ENCODE assay signal across 21 cellular contexts in the genomic region with DNA sequence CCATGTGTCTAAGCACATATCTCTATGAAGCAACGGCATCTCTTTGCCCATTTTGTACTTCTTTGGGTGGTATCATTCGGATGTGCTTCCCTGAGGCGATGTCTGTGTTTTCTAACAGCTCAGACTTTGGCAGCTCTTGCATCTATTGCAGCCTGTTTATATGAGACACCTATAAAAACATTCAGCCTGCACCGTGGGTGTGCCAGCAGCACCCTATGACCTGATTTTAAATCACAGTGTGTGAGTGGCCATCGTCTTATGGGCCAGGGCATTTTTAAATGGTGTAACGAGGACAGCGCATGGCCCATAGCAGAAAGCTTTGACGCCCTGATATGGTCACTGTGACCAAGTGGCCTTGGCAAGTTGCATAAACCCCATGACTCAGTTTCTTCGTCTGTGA. TPM values are rescaled to one million over a fixed set of nuclear protein-coding genes. Genes with fewer than 3 reads are reported as not detected.
DNase-seq lines count a peak whose midpoint lies in the region; ATAC-seq, FAIRE-seq and TF ChIP-seq lines count a peak whose summit lies in the region.
"Had no signal": no experiment of that assay in that cellular context is flagged by ENCODE, and none has a peak within 500 bp of the region (broad histone marks: within the 10 kb centered on the region; RNA-seq: fewer than 3 reads in every experiment).

No MANE protein-coding gene starts in this region.

- H3K14ac ChIP-seq in trophoblast cell (ENCODE audit: low read length): no peak overlapping the region

- H2AFZ ChIP-seq in HepG2 (ENCODE audit: low read length) (no peak overlapping the region), trophoblast cell (ENCODE audit: insufficient read depth, low read length, poor library complexity) (no peak overlapping the region)

- TF ChIP-seq RAD21 in liver (IDR thresholded peaks at IDR 0.05): no peak
- TF ChIP-seq RAD21 in HepG2 (CRISPR knock-in tag; IDR thresholded peaks at IDR 0.05): no peak

- H4K91ac ChIP-seq in trophoblast cell (ENCODE audit: low read depth, low read length): no peak overlapping the region

- no peak overlapping the region for H2BK12ac ChIP-seq in trophoblast cell (ENCODE audit: low read length)

- in situ Hi-C loops in HepG2 (cut with HindIII; ENCODE audit: extremely low pct_ligation_motif_present, low pct_unique_long_range_greater_than_20kb): no loop called here

- no peak for ATAC-seq in HepG2
- no peak for ATAC-seq in stimulated activated memory B cell treated with anti-CD40 and anti-IgM and Interleukin-4, amounts not matched to agents 10 μg/mL and 1 μg/mL and 100 μg/mL, for 72 hours

- peak overlapping the region; percentile 72 for H3K27ac Mint-ChIP-seq in osteocyte (ENCODE audit: unreplicated experiment)
- H3K27ac Mint-ChIP-seq in stimulated activated memory B cell treated with anti-CD40 and anti-IgM and Interleukin-4, amounts not matched to agents 10 μg/mL and 1 μg/mL and 100 μg/mL, for 72 hours: no peak overlapping the region
- H3K27ac Mint-ChIP-seq: activated naive CD8-positive, alpha-beta T cell treated with anti-CD3 and anti-CD28 coated beads for 36 hours had no signal

- peaks cover 18% of the 10 kb centered on the region for H3K36me3 Mint-ChIP-seq in osteocyte (ENCODE audit: unreplicated experiment)
- no peaks in the 10 kb centered on the region for H3K36me3 Mint-ChIP-seq in stimulated activated memory B cell treated with anti-CD40 and anti-IgM and Interleukin-4, amounts not matched to agents 10 μg/mL and 1 μg/mL and 100 μg/mL, for 72 hours

- H3K4me3 Mint-ChIP-seq in osteocyte (ENCODE audit: unreplicated experiment): no peak overlapping the region
- no peak overlapping the region for H3K4me3 Mint-ChIP-seq in stimulated activated memory B cell treated with anti-CD40 and anti-IgM and Interleukin-4, amounts not matched to agents 10 μg/mL and 1 μg/mL and 100 μg/mL, for 72 hours
- H3K4me3 Mint-ChIP-seq: activated naive CD8-positive, alpha-beta T cell treated with anti-CD3 and anti-CD28 coated beads for 36 hours had no signal

- intact Hi-C loops in HepG2 (cut with micrococcal nuclease; ENCODE audit: unreplicated experiment): no loop called here

- no peak overlapping the region for H3K23ac ChIP-seq in trophoblast cell (ENCODE audit: low read length)

- H2AK5ac ChIP-seq in trophoblast cell (ENCODE audit: low read length): no peak overlapping the region

- H3K9ac ChIP-seq in liver (ENCODE audit: low read depth in 1 of 2, low read length in 2 of 2) (no peak overlapping the region), HepG2 (ENCODE audit: insufficient read depth, low read depth, low read length) (no peak overlapping the region), trophoblast cell (ENCODE audit: low read length) (no peak overlapping the region)

- no peak overlapping the region for H2BK5ac ChIP-seq in trophoblast cell (ENCODE audit: low read depth, low read length, poor library complexity)

- no peak overlapping the region for H3K4me3 ChIP-seq in liver (ENCODE audit: low read depth in 1 of 3, low read length in 3 of 3)
- H3K4me3 ChIP-seq in HepG2 (replicated peaks in 1 of 3; ENCODE audit: insufficient read depth in 1 of 3, low read depth in 2 of 3, low read length in 3 of 3): no peak overlapping the region
- H3K4me3 ChIP-seq in trophoblast cell (ENCODE audit: low read depth, low read length): no peak overlapping the region

- no peak overlapping the region for H3K18ac ChIP-seq in trophoblast cell (ENCODE audit: low read length)

- H3K79me2 ChIP-seq in HepG2 (ENCODE audit: insufficient read depth, low read length) (peaks cover 90% of the 10 kb centered on the region), trophoblast cell (ENCODE audit: control insufficient read depth, insufficient read depth, low read length, poor library complexity) (no peaks in the 10 kb centered on the region)

- H3K9me3 Mint-ChIP-seq in osteocyte (ENCODE audit: unreplicated experiment): peaks cover 10% of the 10 kb centered on the region
- peaks cover 4% of the 10 kb centered on the region for H3K9me3 Mint-ChIP-seq in stimulated activated memory B cell treated with anti-CD40 and anti-IgM and Interleukin-4, amounts not matched to agents 10 μg/mL and 1 μg/mL and 100 μg/mL, for 72 hours

- H3K4me1 ChIP-seq in liver (ENCODE audit: control insufficient read depth in 4 of 4, insufficient read depth in 4 of 4, low read length in 3 of 4) (peaks cover 0 to 30% (median 25%) of the 10 kb centered on the region in 4 donors), HepG2 (ENCODE audit: insufficient read depth, low read length) (peaks cover 17% of the 10 kb centered on the region), trophoblast cell (ENCODE audit: control insufficient read depth in 1 of 2, insufficient read depth in 2 of 2, low read length in 2 of 2) (no peaks in the 10 kb centered on the region)

- peaks cover 27% of the 10 kb centered on the region for H4K20me1 ChIP-seq in HepG2 (ENCODE audit: insufficient read depth, low read length)

- CTCF ChIA-PET in HepG2 (lab: Yijun Ruan, JAX; ENCODE audit: low intra/inter-chr PET ratio, low total read pairs): no interaction called here

- H4K12ac ChIP-seq in trophoblast cell (ENCODE audit: low read depth, low read length): no peak overlapping the region

- no peak overlapping the region for H3K4ac ChIP-seq in trophoblast cell (ENCODE audit: low read depth, low read length)

- H3K27me3 Mint-ChIP-seq in osteocyte (ENCODE audit: unreplicated experiment): no peaks in the 10 kb centered on the region
- peaks cover 45% of the 10 kb centered on the region for H3K27me3 Mint-ChIP-seq in stimulated activated memory B cell treated with anti-CD40 and anti-IgM and Interleukin-4, amounts not matched to agents 10 μg/mL and 1 μg/mL and 100 μg/mL, for 72 hours

- no TSS peak for BruUV-seq in HepG2 (replicated peaks; lab: Mats Ljungman, UMichigan)

- TF ChIP-seq EP300 in HepG2 (IDR thresholded peaks at IDR 0.05; ENCODE audit: low read depth in 2 of 2, low read length in 2 of 2): no peak
- no peak for TF ChIP-seq EP300 in HepG2 (CRISPR knock-in tag; IDR thresholded peaks at IDR 0.05; ENCODE audit: borderline replicate concordance)

- H3K27me3 ChIP-seq in liver (ENCODE audit: control insufficient read depth in 4 of 4, insufficient read depth in 4 of 4, low read length in 3 of 4) (no peaks in the 10 kb centered on the region), HepG2 (ENCODE audit: control insufficient read depth in 1 of 2, insufficient read depth in 2 of 2, low read length in 2 of 2) (no peaks in the 10 kb centered on the region), trophoblast cell (ENCODE audit: insufficient read depth, low read length) (no peaks in the 10 kb centered on the region)

- no peaks in the 10 kb centered on the region for H3K79me1 ChIP-seq in trophoblast cell (ENCODE audit: low read length)

- FAIRE-seq in HepG2 (lab: Jason Lieb, UNC): no peak
- FAIRE-seq: TTC549 had no signal

- H4K8ac ChIP-seq in trophoblast cell (ENCODE audit: low read depth, low read length): no peak overlapping the region

- H3K4me2 ChIP-seq in HepG2 (ENCODE audit: low read depth, low read length): no peak overlapping the region
- H3K4me2 ChIP-seq in trophoblast cell (ENCODE audit: low read length): no peak overlapping the region

- H2BK120ac ChIP-seq in trophoblast cell (ENCODE audit: insufficient read depth, low read length, poor library complexity): no peak overlapping the region

- no peak for TF ChIP-seq POLR2A in HepG2 (IDR thresholded peaks at IDR 0.05; ENCODE audit: insufficient read depth in 1 of 2, low read depth in 2 of 2, low read length in 2 of 2)

- POLR2A ChIA-PET in HepG2 (lab: Yijun Ruan, JAX): interaction anchor here (1.1 kb wide), 1 partner anchor 169 kb away, joined by 3 read pairs; the partner anchor contains the start of gene RPL31

- H3K36me3 ChIP-seq in liver (ENCODE audit: control insufficient read depth in 4 of 4, insufficient read depth in 3 of 4, low read depth in 1 of 4, low read length in 3 of 4) (no peaks in the 10 kb centered on the region), HepG2 (replicated peaks in 1 of 2; ENCODE audit: control insufficient read depth in 1 of 2, insufficient read depth in 2 of 2, low read length in 2 of 2) (peaks cover 7 to 33% of the 10 kb centered on the region in 2 experiments), trophoblast cell (ENCODE audit: control insufficient read depth in 1 of 2, insufficient read depth in 2 of 2, low read length in 2 of 2) (no peaks in the 10 kb centered on the region)

- H3K9me3 ChIP-seq in liver (ENCODE audit: control insufficient read depth in 4 of 4, low read length in 3 of 4): peaks cover 0 to 3% (median 0%) of the 10 kb centered on the region in 4 donors
- H3K9me3 ChIP-seq in HepG2 (ENCODE audit: low read length): no peaks in the 10 kb centered on the region
- peaks cover 2% of the 10 kb centered on the region for H3K9me3 ChIP-seq in trophoblast cell (ENCODE audit: insufficient read depth, low read depth, low read length)

- TF ChIP-seq CTCF in liver (IDR thresholded peaks at IDR 0.05; ENCODE audit: low read depth, low read length, missing input control): no peak
- no peak for TF ChIP-seq CTCF in HepG2 (CRISPR knock-in tag; IDR thresholded peaks at IDR 0.05)
- no peak for TF ChIP-seq CTCF in osteocyte (IDR thresholded peaks at IDR 0.05)

- peaks cover 25% of the 10 kb centered on the region for H3K4me1 Mint-ChIP-seq in osteocyte (ENCODE audit: unreplicated experiment)
- no peaks in the 10 kb centered on the region for H3K4me1 Mint-ChIP-seq in stimulated activated memory B cell treated with anti-CD40 and anti-IgM and Interleukin-4, amounts not matched to agents 10 μg/mL and 1 μg/mL and 100 μg/mL, for 72 hours

- DNase-seq in HepG2 (ENCODE audit: low spot score) (no peak), fibroblast of the conjunctiva (ENCODE audit: low read depth) (peak; percentile 18), osteocyte (ENCODE audit: extremely low spot score, unreplicated experiment) (no peak), RPMI8226 (no peak), trophoblast cell (no peak)
- no peak for DNase-seq in stimulated activated CD4-positive, alpha-beta T cell treated with anti-CD3 and anti-CD28 coated beads, Interleukin-4, amount 100 ng/mL, for 4 hours
- DNase-seq: activated CD4-positive, alpha-beta T cell treated with anti-CD3 and anti-CD28 coated beads, Interleukin-2, amount 50 U/mL, for 4 hours; activated naive CD8-positive, alpha-beta T cell treated with anti-CD3 and anti-CD28 coated beads for 36 hours; activated T-cell treated with anti-CD3 and anti-CD28 coated beads, Interleukin-2, amount 50 U/mL, for 48 hours; C1 segment of cervical spinal cord; cerebellar nuclear complex; DMS153; Kasumi-1; kidney glomerular epithelial cell; NCI-H1436 treated with DMSO at 0.1 percent for 48 hours; NCI-H345; posterior cingulate gyrus; substantia nigra had no signal

- H3K27ac ChIP-seq in liver (ENCODE audit: low read depth in 1 of 2, low read length in 2 of 2): peak overlapping the region; percentile 65 to 80
- H3K27ac ChIP-seq in HepG2 (ENCODE audit: extremely low read length, insufficient read depth, low read length): no peak overlapping the region
- no peak overlapping the region for H3K27ac ChIP-seq in trophoblast cell (ENCODE audit: low read depth, low read length)

- 40% methylated on average over 9 of the region's 9 CpGs for WGBS in liver
- 97% methylated on average over 9 of the region's 9 CpGs for WGBS in HepG2 (ENCODE audit: low lambda C conversion rate)
- WGBS in trophoblast cell (ENCODE audit: extremely low coverage, insufficient coverage, insufficient read length): no CpG with 5 or more reads among the region's 9 CpGs

RNA-seq across cellular contexts. Expression of gene NPAS2, which starts 12.9 kb away (rescaled TPM):
- total RNA-seq in liver (1 to 10 TPM in 1 of 2 donors, under 1 TPM in 1; 0.33 to 8.0 TPM), HepG2 (2016; rRNA removed; fragmentation: Illumina TruSeq; extraction: Trizol) (14.8 and 16.8 TPM in 2 replicates), osteocyte (16.6 and 21.4 TPM in 2 replicates)
- polyA plus RNA-seq in liver (10 to 100 TPM in 1 of 2 donors, 1 to 10 TPM in 1; 5.2 to 24.3 TPM), HepG2 (2011; rRNA removed) (37.5 and 48.9 TPM in 2 replicates)
- 22.8 and 25.5 TPM in 2 replicates for total RNA-seq in HepG2 (2016; cell fraction: cytosol; rRNA removed; fragmentation: Illumina TruSeq; extraction: Trizol; ENCODE audit: low read depth)
- total RNA-seq in HepG2 (2016; cell fraction: insoluble cytoplasmic fraction; rRNA removed; fragmentation: Illumina TruSeq; extraction: Trizol): 15.0 and 18.3 TPM in 2 replicates
- total RNA-seq in HepG2 (2016; cell fraction: membrane; rRNA removed; fragmentation: Illumina TruSeq; extraction: Trizol): 27.5 and 27.7 TPM in 2 replicates
- total RNA-seq in HepG2 (2016; cell fraction: nucleus; rRNA removed; fragmentation: Illumina TruSeq; extraction: Trizol): 28.5 and 41.7 TPM in 2 replicates
- polyA plus RNA-seq in HepG2 (2011; cell fraction: cytosol; rRNA removed): 22.7 and 29.0 TPM in 2 replicates
- polyA plus RNA-seq in HepG2 (2011; cell fraction: nucleus; rRNA removed): 178 and 216 TPM in 2 replicates
- polyA plus RNA-seq in HepG2 (2012): 24.2 and 33.9 TPM in 2 replicates
- 23.0 and 27.5 TPM in 2 replicates for polyA plus RNA-seq in HepG2 (2016; cell fraction: cytosol; fragmentation: Illumina TruSeq; extraction: Trizol; ENCODE audit: low read depth)
- polyA plus RNA-seq in HepG2 (2016; cell fraction: insoluble cytoplasmic fraction; fragmentation: Illumina TruSeq; extraction: Trizol; ENCODE audit: low read depth): 31.5 and 44.8 TPM in 2 replicates
- 52.0 and 66.4 TPM in 2 replicates for polyA plus RNA-seq in HepG2 (2016; cell fraction: membrane; fragmentation: Illumina TruSeq; extraction: Trizol; ENCODE audit: low read depth)
- polyA plus RNA-seq in HepG2 (2016; cell fraction: nucleus; fragmentation: Illumina TruSeq; extraction: Trizol; ENCODE audit: insufficient read depth, low read depth): 112 and 136 TPM in 2 replicates
- 6.3 and 50.0 TPM in 2 replicates for polyA minus RNA-seq in HepG2 (2011; rRNA and poly(A)+ RNA removed; ENCODE audit: low replicate concordance)
- polyA minus RNA-seq in HepG2 (2011; cell fraction: cytosol; rRNA and poly(A)+ RNA removed): 39.0 and 60.4 TPM in 2 replicates
- polyA minus RNA-seq in HepG2 (2011; cell fraction: nucleus; rRNA and poly(A)+ RNA removed): 83.3 and 89.8 TPM in 2 replicates
- polyA plus RNA-seq in trophoblast cell (2013): 4.8 and 5.4 TPM in 2 replicates

Comparison
In these comparisons a context has a peak if more than half of its experiments do, and no peak if none do; other contexts are left out.
1. H3K27ac ChIP-seq: peak in liver (2 of 2); none in HepG2 (single experiment) and trophoblast cell (single experiment).